Comparison of ENCODE assay signal across 1 cellular context in the genomic region with DNA sequence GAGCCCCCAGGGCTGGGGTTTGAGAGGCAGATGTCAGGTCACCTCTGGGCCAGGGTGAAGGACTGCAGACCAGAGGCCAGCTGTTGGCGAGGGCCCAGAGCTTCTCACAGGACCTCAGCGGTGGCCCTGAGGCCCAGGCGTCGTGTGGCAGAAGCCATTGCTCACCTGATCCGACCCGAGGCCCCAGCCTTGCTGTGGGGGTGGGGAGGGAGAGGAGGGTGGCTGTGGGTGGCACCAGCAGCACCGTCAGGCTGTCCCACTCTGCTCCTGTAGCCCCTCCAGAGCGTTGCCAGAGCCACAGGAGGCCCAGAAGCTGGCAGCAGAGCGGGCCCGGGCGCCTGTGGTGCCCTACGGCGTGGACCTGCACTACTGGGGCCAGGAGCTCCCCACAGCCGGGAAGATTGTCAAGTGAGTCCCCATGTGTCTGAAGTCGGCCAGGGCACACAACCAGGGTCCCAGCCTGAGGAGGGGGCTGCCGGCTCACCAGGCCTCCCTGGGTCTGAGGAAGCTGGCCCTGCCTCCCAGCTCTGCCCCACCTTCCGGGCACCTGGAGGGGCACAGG.
TF ChIP-seq lines count a peak whose summit lies in the region.

No MANE protein-coding gene starts in this region.

TF ChIP-seq in HepG2, 621 proteins besides CTCF, POLR2A, EP300 and RAD21:
- TF ChIP-seq, protein P1, sequence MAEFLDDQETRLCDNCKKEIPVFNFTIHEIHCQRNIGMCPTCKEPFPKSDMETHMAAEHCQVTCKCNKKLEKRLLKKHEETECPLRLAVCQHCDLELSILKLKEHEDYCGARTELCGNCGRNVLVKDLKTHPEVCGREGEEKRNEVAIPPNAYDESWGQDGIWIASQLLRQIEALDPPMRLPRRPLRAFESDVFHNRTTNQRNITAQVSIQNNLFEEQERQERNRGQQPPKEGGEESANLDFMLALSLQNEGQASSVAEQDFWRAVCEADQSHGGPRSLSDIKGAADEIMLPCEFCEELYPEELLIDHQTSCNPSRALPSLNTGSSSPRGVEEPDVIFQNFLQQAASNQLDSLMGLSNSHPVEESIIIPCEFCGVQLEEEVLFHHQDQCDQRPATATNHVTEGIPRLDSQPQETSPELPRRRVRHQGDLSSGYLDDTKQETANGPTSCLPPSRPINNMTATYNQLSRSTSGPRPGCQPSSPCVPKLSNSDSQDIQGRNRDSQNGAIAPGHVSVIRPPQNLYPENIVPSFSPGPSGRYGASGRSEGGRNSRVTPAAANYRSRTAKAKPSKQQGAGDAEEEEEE (CRISPR knock-in tag; IDR thresholded peaks at IDR 0.05; ENCODE audit: borderline replicate concordance) = no peak
- TF ChIP-seq SP2 (CRISPR knock-in tag; IDR thresholded peaks at IDR 0.05) (no peak), ZNF234 (CRISPR knock-in tag; conservative IDR thresholded peaks at IDR 0.05) (no peak), AKAP8 (CRISPR knock-in tag; IDR thresholded peaks at IDR 0.05) (no peak), ZNF788 (CRISPR knock-in tag; IDR thresholded peaks at IDR 0.05; ENCODE audit: borderline replicate concordance) (no peak), HNF4G (IDR thresholded peaks at IDR 0.05; ENCODE audit: borderline replicate concordance, low read depth, low read length) (no peak), HNF4G (CRISPR knock-in tag; IDR thresholded peaks at IDR 0.05; ENCODE audit: borderline replicate concordance, low read depth) (no peak), ZSCAN29 (CRISPR knock-in tag; conservative IDR thresholded peaks at IDR 0.05) (no peak), TAF1 (CRISPR knock-in tag; IDR thresholded peaks at IDR 0.05) (no peak), ZMYM2 (CRISPR knock-in tag; IDR thresholded peaks at IDR 0.05) (no peak), DMAP1 (CRISPR knock-in tag; IDR thresholded peaks at IDR 0.05) (no peak), ZKSCAN5 (CRISPR knock-in tag; IDR thresholded peaks at IDR 0.05) (no peak), ZNF253 (CRISPR knock-in tag; IDR thresholded peaks at IDR 0.05; ENCODE audit: borderline replicate concordance) (no peak), PCBP2 (optimal IDR thresholded peaks at IDR 0.05; ENCODE audit: low read depth, low read length, poor library complexity, severe bottlenecking) (no peak), SKI (IDR thresholded peaks at IDR 0.05; ENCODE audit: partially characterized antibody) (no peak)
- TF ChIP-seq, protein P2, sequence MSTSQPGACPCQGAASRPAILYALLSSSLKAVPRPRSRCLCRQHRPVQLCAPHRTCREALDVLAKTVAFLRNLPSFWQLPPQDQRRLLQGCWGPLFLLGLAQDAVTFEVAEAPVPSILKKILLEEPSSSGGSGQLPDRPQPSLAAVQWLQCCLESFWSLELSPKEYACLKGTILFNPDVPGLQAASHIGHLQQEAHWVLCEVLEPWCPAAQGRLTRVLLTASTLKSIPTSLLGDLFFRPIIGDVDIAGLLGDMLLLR (CRISPR knock-in tag; IDR thresholded peaks at IDR 0.05) = no peak
- TF ChIP-seq, protein P3, sequence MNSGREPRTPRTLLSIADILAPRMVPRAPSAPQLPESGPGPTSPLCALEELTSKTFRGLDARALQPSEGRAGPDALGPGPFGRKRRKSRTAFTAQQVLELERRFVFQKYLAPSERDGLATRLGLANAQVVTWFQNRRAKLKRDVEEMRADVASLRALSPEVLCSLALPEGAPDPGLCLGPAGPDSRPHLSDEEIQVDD (CRISPR knock-in tag; IDR thresholded peaks at IDR 0.05; ENCODE audit: borderline replicate concordance) = no peak
- TF ChIP-seq, protein P4, sequence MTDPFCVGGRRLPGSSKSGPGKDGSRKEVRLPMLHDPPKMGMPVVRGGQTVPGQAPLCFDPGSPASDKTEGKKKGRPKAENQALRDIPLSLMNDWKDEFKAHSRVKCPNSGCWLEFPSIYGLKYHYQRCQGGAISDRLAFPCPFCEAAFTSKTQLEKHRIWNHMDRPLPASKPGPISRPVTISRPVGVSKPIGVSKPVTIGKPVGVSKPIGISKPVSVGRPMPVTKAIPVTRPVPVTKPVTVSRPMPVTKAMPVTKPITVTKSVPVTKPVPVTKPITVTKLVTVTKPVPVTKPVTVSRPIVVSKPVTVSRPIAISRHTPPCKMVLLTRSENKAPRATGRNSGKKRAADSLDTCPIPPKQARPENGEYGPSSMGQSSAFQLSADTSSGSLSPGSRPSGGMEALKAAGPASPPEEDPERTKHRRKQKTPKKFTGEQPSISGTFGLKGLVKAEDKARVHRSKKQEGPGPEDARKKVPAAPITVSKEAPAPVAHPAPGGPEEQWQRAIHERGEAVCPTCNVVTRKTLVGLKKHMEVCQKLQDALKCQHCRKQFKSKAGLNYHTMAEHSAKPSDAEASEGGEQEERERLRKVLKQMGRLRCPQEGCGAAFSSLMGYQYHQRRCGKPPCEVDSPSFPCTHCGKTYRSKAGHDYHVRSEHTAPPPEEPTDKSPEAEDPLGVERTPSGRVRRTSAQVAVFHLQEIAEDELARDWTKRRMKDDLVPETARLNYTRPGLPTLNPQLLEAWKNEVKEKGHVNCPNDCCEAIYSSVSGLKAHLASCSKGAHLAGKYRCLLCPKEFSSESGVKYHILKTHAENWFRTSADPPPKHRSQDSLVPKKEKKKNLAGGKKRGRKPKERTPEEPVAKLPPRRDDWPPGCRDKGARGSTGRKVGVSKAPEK (CRISPR knock-in tag; IDR thresholded peaks at IDR 0.05; ENCODE audit: borderline replicate concordance) = no peak
- TF ChIP-seq, protein P5, sequence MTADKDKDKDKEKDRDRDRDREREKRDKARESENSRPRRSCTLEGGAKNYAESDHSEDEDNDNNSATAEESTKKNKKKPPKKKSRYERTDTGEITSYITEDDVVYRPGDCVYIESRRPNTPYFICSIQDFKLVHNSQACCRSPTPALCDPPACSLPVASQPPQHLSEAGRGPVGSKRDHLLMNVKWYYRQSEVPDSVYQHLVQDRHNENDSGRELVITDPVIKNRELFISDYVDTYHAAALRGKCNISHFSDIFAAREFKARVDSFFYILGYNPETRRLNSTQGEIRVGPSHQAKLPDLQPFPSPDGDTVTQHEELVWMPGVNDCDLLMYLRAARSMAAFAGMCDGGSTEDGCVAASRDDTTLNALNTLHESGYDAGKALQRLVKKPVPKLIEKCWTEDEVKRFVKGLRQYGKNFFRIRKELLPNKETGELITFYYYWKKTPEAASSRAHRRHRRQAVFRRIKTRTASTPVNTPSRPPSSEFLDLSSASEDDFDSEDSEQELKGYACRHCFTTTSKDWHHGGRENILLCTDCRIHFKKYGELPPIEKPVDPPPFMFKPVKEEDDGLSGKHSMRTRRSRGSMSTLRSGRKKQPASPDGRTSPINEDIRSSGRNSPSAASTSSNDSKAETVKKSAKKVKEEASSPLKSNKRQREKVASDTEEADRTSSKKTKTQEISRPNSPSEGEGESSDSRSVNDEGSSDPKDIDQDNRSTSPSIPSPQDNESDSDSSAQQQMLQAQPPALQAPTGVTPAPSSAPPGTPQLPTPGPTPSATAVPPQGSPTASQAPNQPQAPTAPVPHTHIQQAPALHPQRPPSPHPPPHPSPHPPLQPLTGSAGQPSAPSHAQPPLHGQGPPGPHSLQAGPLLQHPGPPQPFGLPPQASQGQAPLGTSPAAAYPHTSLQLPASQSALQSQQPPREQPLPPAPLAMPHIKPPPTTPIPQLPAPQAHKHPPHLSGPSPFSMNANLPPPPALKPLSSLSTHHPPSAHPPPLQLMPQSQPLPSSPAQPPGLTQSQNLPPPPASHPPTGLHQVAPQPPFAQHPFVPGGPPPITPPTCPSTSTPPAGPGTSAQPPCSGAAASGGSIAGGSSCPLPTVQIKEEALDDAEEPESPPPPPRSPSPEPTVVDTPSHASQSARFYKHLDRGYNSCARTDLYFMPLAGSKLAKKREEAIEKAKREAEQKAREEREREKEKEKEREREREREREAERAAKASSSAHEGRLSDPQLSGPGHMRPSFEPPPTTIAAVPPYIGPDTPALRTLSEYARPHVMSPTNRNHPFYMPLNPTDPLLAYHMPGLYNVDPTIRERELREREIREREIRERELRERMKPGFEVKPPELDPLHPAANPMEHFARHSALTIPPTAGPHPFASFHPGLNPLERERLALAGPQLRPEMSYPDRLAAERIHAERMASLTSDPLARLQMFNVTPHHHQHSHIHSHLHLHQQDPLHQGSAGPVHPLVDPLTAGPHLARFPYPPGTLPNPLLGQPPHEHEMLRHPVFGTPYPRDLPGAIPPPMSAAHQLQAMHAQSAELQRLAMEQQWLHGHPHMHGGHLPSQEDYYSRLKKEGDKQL (CRISPR knock-in tag; IDR thresholded peaks at IDR 0.05; ENCODE audit: low read depth) = no peak
- TF ChIP-seq, protein P6, sequence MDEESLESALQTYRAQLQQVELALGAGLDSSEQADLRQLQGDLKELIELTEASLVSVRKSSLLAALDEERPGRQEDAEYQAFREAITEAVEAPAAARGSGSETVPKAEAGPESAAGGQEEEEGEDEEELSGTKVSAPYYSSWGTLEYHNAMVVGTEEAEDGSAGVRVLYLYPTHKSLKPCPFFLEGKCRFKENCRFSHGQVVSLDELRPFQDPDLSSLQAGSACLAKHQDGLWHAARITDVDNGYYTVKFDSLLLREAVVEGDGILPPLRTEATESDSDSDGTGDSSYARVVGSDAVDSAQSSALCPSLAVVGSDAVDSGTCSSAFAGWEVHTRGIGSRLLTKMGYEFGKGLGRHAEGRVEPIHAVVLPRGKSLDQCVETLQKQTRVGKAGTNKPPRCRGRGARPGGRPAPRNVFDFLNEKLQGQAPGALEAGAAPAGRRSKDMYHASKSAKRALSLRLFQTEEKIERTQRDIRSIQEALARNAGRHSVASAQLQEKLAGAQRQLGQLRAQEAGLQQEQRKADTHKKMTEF (CRISPR knock-in tag; IDR thresholded peaks at IDR 0.05) = no peak
